ENCODE assay signal across 1 cellular context in genomic region chr22:19126309-19126666, GRCh38.
TF ChIP-seq lines count a peak whose summit lies in the region.

No MANE protein-coding gene starts in this region.

TF ChIP-seq in HepG2, 621 proteins besides CTCF, POLR2A, EP300 and RAD21:
- no peak for TF ChIP-seq AGO2 (optimal IDR thresholded peaks at IDR 0.05; ENCODE audit: low read depth, low read length)
- no peak for TF ChIP-seq RCOR2 (CRISPR knock-in tag; IDR thresholded peaks at IDR 0.05)
